ENCODE assay signal across 2 cellular contexts in genomic region chr1:185132534-185132933, GRCh38.
TF ChIP-seq lines count a peak whose summit lies in the region.

No MANE protein-coding gene starts in this region.

TF ChIP-seq in HepG2, 621 proteins besides CTCF, POLR2A, EP300 and RAD21:
- peak; percentile 98 for TF ChIP-seq ZNF317 (CRISPR knock-in tag; IDR thresholded peaks at IDR 0.05)
- no peak for TF ChIP-seq LBX2 (CRISPR knock-in tag; IDR thresholded peaks at IDR 0.05; ENCODE audit: borderline replicate concordance)

TF ChIP-seq in WTC11, 78 proteins besides CTCF, POLR2A, EP300 and RAD21:
- TF ChIP-seq PRRX2 (CRISPR knock-in tag; IDR thresholded peaks at IDR 0.05) (no peak), ZNF317 (CRISPR knock-in tag; IDR thresholded peaks at IDR 0.05; ENCODE audit: borderline replicate concordance, low read depth) (peak; percentile 71; the same call in 1 of the 2 replicates)
